Comparison of ENCODE assay signal across 8 cellular contexts in the genomic region with DNA sequence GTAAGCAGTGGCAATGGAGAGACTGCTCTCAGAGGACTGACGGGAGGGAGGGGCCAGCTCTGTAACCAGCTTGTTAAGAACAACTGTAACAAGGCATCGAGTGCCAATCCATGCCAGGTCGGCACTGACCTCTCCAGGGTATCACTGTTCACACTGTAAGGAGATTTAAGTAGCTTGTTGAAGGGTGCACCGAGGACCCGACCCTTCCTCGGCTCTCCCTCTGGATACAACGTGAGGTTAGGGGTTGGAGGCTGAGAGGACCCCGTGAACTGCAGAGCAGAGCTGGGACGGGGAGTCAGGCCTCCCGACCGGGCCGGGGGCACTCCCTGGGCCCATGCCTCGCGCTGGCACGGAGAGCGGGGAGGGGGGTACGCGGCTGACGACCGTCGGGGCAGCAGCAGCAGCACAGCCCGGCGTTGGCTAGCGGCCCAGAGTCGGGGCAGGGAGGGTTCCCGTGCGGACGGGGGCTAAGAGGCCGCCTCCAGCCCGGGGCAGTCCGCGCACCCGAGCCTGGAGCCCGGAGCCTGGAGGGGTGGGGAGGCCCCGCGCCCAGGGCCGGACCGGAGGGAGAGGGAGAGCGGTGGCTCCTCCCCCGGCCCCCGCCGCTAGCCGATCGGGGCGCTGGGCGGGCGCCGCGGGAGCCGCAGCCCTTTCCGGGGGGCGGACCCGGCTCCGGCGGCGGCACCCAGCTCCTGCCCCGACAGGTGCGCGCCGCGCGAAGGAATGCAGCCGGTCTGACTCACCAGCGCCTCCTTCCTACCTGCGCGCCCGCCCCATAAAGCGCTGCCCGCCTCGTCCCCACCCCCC. TPM values are rescaled to one million over a fixed set of nuclear protein-coding genes. Genes with fewer than 3 reads are reported as not detected.
DNase-seq lines count a peak whose midpoint lies in the region; ATAC-seq and TF ChIP-seq lines count a peak whose summit lies in the region.

A gene (plus strand): TSS at position 804 of the 807 bp plus-strand sequence. CDS start 3,245 bp downstream, outside the sequence.

- H3K4me3 ChIP-seq in Caco-2 (ENCODE audit: low read depth, low read length) (peak within 1 kb of the TSS; percentile 91), Loucy (ENCODE audit: low read length, poor library complexity, severe bottlenecking) (peak within 1 kb of the TSS; percentile 57), muscle layer of colon (ENCODE audit: low read depth in 1 of 2, low read length in 2 of 2) (peak within 1 kb of the TSS; percentile 31 to 32)

- H3K27ac ChIP-seq in muscle layer of colon (ENCODE audit: low read depth, low read length) = no peak within 1 kb of the TSS

- no peaks in the 10 kb centered on the region for H3K79me2 ChIP-seq in Loucy (ENCODE audit: insufficient read depth, low read length)

- H3K4me1 Mint-ChIP-seq in Caco-2 (ENCODE audit: low read depth, unreplicated experiment) = peaks cover 19% of the 10 kb centered on the region
- H3K4me1 Mint-ChIP-seq in effector memory CD8-positive, alpha-beta T cell (ENCODE audit: low read depth in 2 of 2) = peaks cover 6 to 11% of the 10 kb centered on the region in 2 donors

- peak; percentile 93 to 94 for DNase-seq in Caco-2
- peak; percentile 33 to 43 for DNase-seq in activated CD8-positive, alpha-beta memory T cell treated with anti-CD3 and anti-CD28 coated beads for 1 hour (ENCODE audit: extremely low read depth in 1 of 2, low read depth in 1 of 2)
- DNase-seq in effector memory CD8-positive, alpha-beta T cell = peak; percentile 46 to 47 (median 47)
- peak; percentile 7 to 63 for DNase-seq in stimulated activated CD8-positive, alpha-beta memory T cell treated with anti-CD3 and anti-CD28 coated beads, Interleukin-7, amount 100 ng/mL, for 4 hours (ENCODE audit: low read depth in 2 of 2)

- H3K36me3 Mint-ChIP-seq in Caco-2 (ENCODE audit: insufficient read depth, unreplicated experiment) = peaks cover 22% of the 10 kb centered on the region
- peaks cover 9% of the 10 kb centered on the region for H3K36me3 Mint-ChIP-seq in effector memory CD8-positive, alpha-beta T cell (ENCODE audit: insufficient read depth)

- intact Hi-C loops in Caco-2 (cut with micrococcal nuclease; ENCODE audit: unreplicated experiment) = loop anchor here (2.0 kb wide), 2 partner anchors 46 to 74 kb away; a partner anchor contains a TSS

- peak; percentile 18 to 24 for TF ChIP-seq CTCF in Caco-2 (IDR thresholded peaks at IDR 0.05; ENCODE audit: insufficient read depth in 1 of 2, low read depth in 1 of 2, low read length in 1 of 2, severe bottlenecking in 1 of 2, unreplicated experiment in 1 of 2)
- TF ChIP-seq CTCF in Loucy (conservative IDR thresholded peaks at IDR 0.05; ENCODE audit: low read length) = no peak

- H3K4me1 ChIP-seq in Caco-2 (peaks cover 25% of the 10 kb centered on the region), Loucy (ENCODE audit: insufficient read depth, low read length, poor library complexity, severe bottlenecking) (no peaks in the 10 kb centered on the region), muscle layer of colon (ENCODE audit: insufficient read depth, low read length) (peaks cover 4% of the 10 kb centered on the region)

- H3K27me3 Mint-ChIP-seq in Caco-2 (ENCODE audit: insufficient read depth, unreplicated experiment) = no peaks in the 10 kb centered on the region
- peaks cover 0 to 26% of the 10 kb centered on the region in 2 donors for H3K27me3 Mint-ChIP-seq in effector memory CD8-positive, alpha-beta T cell

- peak within 1 kb of the TSS; percentile 86 for H3K4me3 Mint-ChIP-seq in Caco-2 (ENCODE audit: unreplicated experiment)
- H3K4me3 Mint-ChIP-seq in effector memory CD8-positive, alpha-beta T cell = peak within 1 kb of the TSS; percentile 83 to 86

- CTCF ChIA-PET in Caco-2 (lab: Charles Lee) = interaction anchor here (0.6 to 2.5 kb wide), 13 partner anchors 9 to 87 kb away, joined by 3 to 24 read pairs (median 4); a partner anchor contains a TSS

- no peaks in the 10 kb centered on the region for H3K9me3 Mint-ChIP-seq in Caco-2 (ENCODE audit: unreplicated experiment)
- H3K9me3 Mint-ChIP-seq in effector memory CD8-positive, alpha-beta T cell = no peaks in the 10 kb centered on the region

- H3K27me3 ChIP-seq in Caco-2 (replicated peaks; ENCODE audit: control insufficient read depth, insufficient read depth, low read length) (no peaks in the 10 kb centered on the region), Loucy (ENCODE audit: insufficient read depth, low read length, poor library complexity, severe bottlenecking) (no peaks in the 10 kb centered on the region), muscle layer of colon (ENCODE audit: control insufficient read depth in 1 of 2, insufficient read depth in 2 of 2, low read length in 2 of 2) (peaks cover 9 to 41% of the 10 kb centered on the region in 2 donors)

- no peaks in the 10 kb centered on the region for H3K9me3 ChIP-seq in Caco-2
- H3K9me3 ChIP-seq in Loucy (ENCODE audit: insufficient read depth, low read depth, low read length) = no peaks in the 10 kb centered on the region
- no peaks in the 10 kb centered on the region for H3K9me3 ChIP-seq in muscle layer of colon (ENCODE audit: low read length)

- no peaks in the 10 kb centered on the region for H3F3A ChIP-seq in Loucy (ENCODE audit: low read depth)

- no peaks in the 10 kb centered on the region for H3K36me3 ChIP-seq in Caco-2 (ENCODE audit: control insufficient read depth, insufficient read depth, low read length)
- H3K36me3 ChIP-seq in Loucy (ENCODE audit: insufficient read depth, low read length) = no peaks in the 10 kb centered on the region
- no peaks in the 10 kb centered on the region for H3K36me3 ChIP-seq in muscle layer of colon (ENCODE audit: insufficient read depth, low read length)

- peak within 1 kb of the TSS; percentile 71 for H3K4me2 ChIP-seq in Loucy (ENCODE audit: low read depth, low read length, poor library complexity, severe bottlenecking)

- POLR2A ChIA-PET in Caco-2 (lab: Charles Lee) = interaction anchor here (0.5 to 1.5 kb wide), 5 partner anchors 24 to 633 kb away, joined by 3 to 16 read pairs (median 3); a partner anchor contains a TSS

- peak within 1 kb of the TSS; percentile 85 for H3K27ac Mint-ChIP-seq in Caco-2 (ENCODE audit: unreplicated experiment)
- no peak within 1 kb of the TSS for H3K27ac Mint-ChIP-seq in effector memory CD8-positive, alpha-beta T cell

- no peak within 1 kb of the TSS for H3K9ac ChIP-seq in Loucy (ENCODE audit: low read depth, low read length, poor library complexity, severe bottlenecking)
- H3K9ac ChIP-seq in muscle layer of colon (ENCODE audit: low read length) = no peak within 1 kb of the TSS

- peak within 1 kb of the TSS; percentile 36 for H2AFZ ChIP-seq in Loucy (ENCODE audit: low read length)

- no peaks in the 10 kb centered on the region for H3K9me2 ChIP-seq in Loucy (replicated peaks; ENCODE audit: low read depth, low read length)

- peak; percentile 92 for ATAC-seq in effector memory CD8-positive, alpha-beta T cell (replicated peaks)
- ATAC-seq in GM21528 (IDR thresholded peaks at IDR 0.05; ENCODE audit: low FRiP score, unreplicated experiment) = no peak
- ATAC-seq in GM18517 (IDR thresholded peaks at IDR 0.05; ENCODE audit: unreplicated experiment) = no peak

- TSS peak; percentile 50 for BruUV-seq in Caco-2 (replicated peaks; lab: Mats Ljungman, UMichigan)

- H4K20me1 ChIP-seq in Loucy (ENCODE audit: insufficient read depth, low read length, poor library complexity, severe bottlenecking) = no peaks in the 10 kb centered on the region

RNA-seq across cellular contexts. Expression of the gene that starts here (rescaled TPM):
- 50.8 and 55.4 TPM in 2 replicates for total RNA-seq in Caco-2 (2022)

Comparison
In these comparisons a context has a peak if more than half of its experiments do, and no peak if none do; other contexts are left out.
1. DNase-seq: peak in every context shown above with its lines; median percentile 94 in Caco-2; 47 in effector memory CD8-positive, alpha-beta T cell; 38 in activated CD8-positive, alpha-beta memory T cell treated with anti-CD3 and anti-CD28 coated beads for 1 hour; 35 in stimulated activated CD8-positive, alpha-beta memory T cell treated with anti-CD3 and anti-CD28 coated beads, Interleukin-7, amount 100 ng/mL, for 4 hours.
2. H3K4me3 ChIP-seq: peak in every context shown above with its lines; median percentile 91 in Caco-2; 57 in Loucy; 32 in muscle layer of colon.